Comparison of ENCODE assay signal across 23 cellular contexts in the genomic region with DNA sequence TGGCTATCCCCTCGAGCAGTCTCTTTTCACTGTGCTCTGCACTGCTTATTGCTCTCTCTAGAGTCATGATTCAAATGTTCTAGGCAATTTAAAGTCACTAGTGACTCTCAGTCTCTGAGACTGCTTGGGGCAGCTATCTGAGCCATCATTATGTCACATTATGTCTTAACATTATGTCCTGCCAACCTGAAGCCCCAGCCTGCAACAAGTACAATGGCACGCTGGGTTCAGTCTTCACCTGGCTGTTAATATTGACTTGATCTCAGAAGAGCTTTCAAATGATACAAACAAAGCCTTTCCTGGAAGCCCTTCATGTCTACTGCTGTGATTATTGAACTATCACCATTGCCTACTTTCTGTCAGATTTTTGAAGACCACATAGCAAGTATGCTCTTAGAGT.
"Had no signal": no experiment of that assay in that cellular context is flagged by ENCODE, and none has a peak within 500 bp of the region (broad histone marks: within the 10 kb centered on the region; RNA-seq: fewer than 3 reads in every experiment).

No MANE protein-coding gene starts in this region.

- H3K27me3 ChIP-seq: neural progenitor cell, ovary, right lobe of liver, sigmoid colon, stomach, tibial artery, transverse colon, upper lobe of left lung, vagina had no signal

- H3K9me3 ChIP-seq: ovary, psoas muscle, right lobe of liver, sigmoid colon, stomach, tibial artery, transverse colon, upper lobe of left lung, vagina had no signal

- H3K27ac ChIP-seq: neural progenitor cell, ovary, parathyroid adenoma, psoas muscle, right lobe of liver, sigmoid colon, stomach, tibial artery, transverse colon, upper lobe of left lung, vagina had no signal

- H3K4me3 ChIP-seq: neural progenitor cell, ovary, psoas muscle, right lobe of liver, sigmoid colon, stomach, tibial artery, transverse colon, upper lobe of left lung, vagina had no signal

- DNase-seq: naive thymus-derived CD8-positive, alpha-beta T cell; nephron progenitor cell; occipital lobe; ovary; posterior cingulate gyrus; psoas muscle; right cardiac atrium; right lobe of liver; sigmoid colon; small intestine; stimulated activated CD4-positive, alpha-beta T cell treated with anti-CD3 and anti-CD28 coated beads, Interleukin-15, amount 100 ng/mL, for 24 hours; stimulated activated CD4-positive, alpha-beta T cell treated with anti-CD3 and anti-CD28 coated beads, Interleukin-2, amount 100 ng/mL, for 24 hours; stimulated activated CD4-positive, alpha-beta T cell treated with anti-CD3 and anti-CD28 coated beads, Interleukin-2, amount 100 ng/mL, for 48 hours; stimulated activated CD4-positive, alpha-beta T cell treated with anti-CD3 and anti-CD28 coated beads, Interleukin-4, amount 100 ng/mL, for 24 hours; stimulated activated naive B cell treated with anti-CD40 and anti-IgM and Interleukin-4, amounts not matched to agents 10 μg/mL and 1 μg/mL and 100 μg/mL, for 72 hours; stimulated activated naive CD4-positive, alpha-beta T cell treated with Interleukin-2 at 50 U/mL for 16 hours; stomach; tibial artery; transverse colon; upper lobe of left lung had no signal

- H3K36me3 ChIP-seq: neural progenitor cell, ovary, right lobe of liver, sigmoid colon, stomach, tibial artery, transverse colon, upper lobe of left lung, vagina had no signal

- H3K4me1 ChIP-seq: neural progenitor cell, parathyroid adenoma, psoas muscle, right lobe of liver, sigmoid colon, stomach, tibial artery, transverse colon, upper lobe of left lung, vagina had no signal
